In the genomic region with DNA sequence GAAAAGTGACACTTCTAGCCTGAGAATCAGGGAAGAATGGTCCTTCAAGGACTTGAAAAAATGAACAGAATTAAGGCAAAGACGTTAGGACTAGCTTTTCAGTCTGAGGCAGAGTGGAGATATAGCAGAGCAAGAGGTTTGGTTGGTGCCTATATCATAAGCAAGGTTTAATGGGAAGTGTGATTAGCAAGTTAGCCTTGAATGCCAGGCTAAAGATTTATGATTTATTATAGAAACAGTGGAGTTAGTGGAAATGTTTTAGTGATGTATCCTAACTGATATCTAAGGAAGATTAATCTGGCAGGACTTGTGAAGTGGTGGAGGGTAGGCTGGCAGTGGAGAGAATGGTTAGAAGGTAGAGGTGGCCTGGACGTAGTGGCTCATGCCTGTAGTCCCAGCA, we compare ENCODE assay signal across 14 cellular contexts. TPM values are rescaled to one million over a fixed set of nuclear protein-coding genes. Genes with fewer than 3 reads are reported as not detected.
DNase-seq lines count a peak whose midpoint lies in the region; ATAC-seq, FAIRE-seq and TF ChIP-seq lines count a peak whose summit lies in the region.
"Had no signal": no experiment of that assay in that cellular context is flagged by ENCODE, and none has a peak within 500 bp of the region (broad histone marks: within the 10 kb centered on the region; RNA-seq: fewer than 3 reads in every experiment).

No MANE protein-coding gene starts in this region.

- H2AK5ac ChIP-seq in IMR-90 (ENCODE audit: low read depth, low read length): peak overlapping the region; percentile 86

- H3K4ac ChIP-seq in IMR-90 (ENCODE audit: low read depth, low read length): peak overlapping the region; percentile 56; the same call in 1 of the 2 replicates

- peak overlapping the region; percentile 62 for H3K27ac Mint-ChIP-seq in chondrocyte (ENCODE audit: unreplicated experiment)

- TF ChIP-seq POLR2A in IMR-90 (IDR thresholded peaks at IDR 0.05; ENCODE audit: low read depth, low read length) (no peak), right lobe of liver (IDR thresholded peaks at IDR 0.05) (no peak)

- no peaks in the 10 kb centered on the region for H4K20me1 ChIP-seq in IMR-90 (ENCODE audit: insufficient read depth, low read length)

- peaks cover 16% of the 10 kb centered on the region for H3K9me1 ChIP-seq in IMR-90 (ENCODE audit: insufficient read depth, low read length)

- H3K9ac ChIP-seq in IMR-90 (ENCODE audit: low read depth, low read length) (no peak overlapping the region), skeletal muscle satellite cell (ENCODE audit: low read depth, low read length) (peak overlapping the region; percentile 47)

- in situ Hi-C loops in IMR-90 (cut with MboI; ENCODE audit: low sequenced_read_pairs): no loop called here

- H3K4me2 ChIP-seq in IMR-90 (ENCODE audit: low read depth, low read length): no peak overlapping the region
- H3K4me2 ChIP-seq in skeletal muscle satellite cell (ENCODE audit: low read length): no peak overlapping the region

- peak overlapping the region; percentile 91 for H2BK15ac ChIP-seq in IMR-90 (ENCODE audit: low read depth, low read length)

- H3K36me3 ChIP-seq in HEK293 (ENCODE audit: control insufficient read depth in 2 of 2, insufficient read depth in 1 of 2, low read length in 2 of 2): no peaks in the 10 kb centered on the region
- peaks cover 7% of the 10 kb centered on the region for H3K36me3 ChIP-seq in IMR-90 (ENCODE audit: control insufficient read depth, insufficient read depth, low read length)
- H3K36me3 ChIP-seq in skeletal muscle satellite cell (ENCODE audit: insufficient read depth, low read length): peaks cover 7% of the 10 kb centered on the region
- H3K36me3 ChIP-seq in small intestine (ENCODE audit: control insufficient read depth in 2 of 2, insufficient read depth in 2 of 2, low read length in 2 of 2): peaks cover 0 to 5% of the 10 kb centered on the region in 2 donors
- peaks cover 0 to 27% (median 4%) of the 10 kb centered on the region in 4 donors for H3K36me3 ChIP-seq in right lobe of liver

- dilution Hi-C loops in IMR-90 (cut with HindIII; ENCODE audit: low sequenced_read_pairs, unreplicated experiment): no loop called here

- H2AK9ac ChIP-seq in IMR-90 (replicated peaks; ENCODE audit: low read depth, low read length, poor library complexity): no peak overlapping the region

- peaks cover 2% of the 10 kb centered on the region for H3K36me3 Mint-ChIP-seq in chondrocyte (ENCODE audit: low read depth)

- no peak overlapping the region for H3K56ac ChIP-seq in IMR-90 (ENCODE audit: extremely low read depth, insufficient read depth, low read length)

- H4K5ac ChIP-seq in IMR-90 (ENCODE audit: low read depth, low read length): no peak overlapping the region; the same call in 1 of the 2 replicates

- H3K4me3 ChIP-seq in HEK293 (ENCODE audit: low read depth, low read length): no peak overlapping the region
- H3K4me3 ChIP-seq in IMR-90 (ENCODE audit: insufficient read depth, low read depth, low read length): no peak overlapping the region
- no peak overlapping the region for H3K4me3 ChIP-seq in skeletal muscle satellite cell (ENCODE audit: low read length)
- no peak overlapping the region for H3K4me3 ChIP-seq in small intestine (ENCODE audit: low read depth in 1 of 2, low read length in 2 of 2)
- H3K4me3 ChIP-seq in right lobe of liver: no peak overlapping the region
- H3K4me3 ChIP-seq: A549 had no signal

- H3K27me3 ChIP-seq in IMR-90 (ENCODE audit: control insufficient read depth, insufficient read depth, low read length): no peaks in the 10 kb centered on the region
- H3K27me3 ChIP-seq in skeletal muscle satellite cell (ENCODE audit: control insufficient read depth, insufficient read depth, low read length): no peaks in the 10 kb centered on the region
- H3K27me3 ChIP-seq in small intestine (ENCODE audit: control insufficient read depth in 2 of 2, insufficient read depth in 2 of 2, low read length in 2 of 2): no peaks in the 10 kb centered on the region
- H3K27me3 ChIP-seq in right lobe of liver: no peaks in the 10 kb centered on the region

- H3K79me1 ChIP-seq in IMR-90 (ENCODE audit: low read depth in 1 of 2, low read length in 2 of 2): peaks cover 6 to 12% of the 10 kb centered on the region in 2 experiments; a peak in 3 of 4 replicates

- BruUV-seq in IMR-90 (replicated peaks; lab: Mats Ljungman, UMichigan): no TSS peak

- no peak for FAIRE-seq in small intestine (lab: Jason Lieb, UNC)
- FAIRE-seq: A549 had no signal

- H3K27ac ChIP-seq in HEK293 (ENCODE audit: extremely low read depth, low read depth, low read length) (no peak overlapping the region), IMR-90 (ENCODE audit: insufficient read depth, low read length) (no peak overlapping the region), small intestine (ENCODE audit: low read depth in 1 of 2, low read length in 1 of 2) (no peak overlapping the region), right lobe of liver (no peak overlapping the region)
- H3K27ac ChIP-seq: A549 had no signal

- no peak overlapping the region for H2AFZ ChIP-seq in IMR-90 (replicated peaks; ENCODE audit: low read length, poor library complexity)

- peak overlapping the region; percentile 59; the same call in 1 of the 2 replicates for H3K23ac ChIP-seq in IMR-90 (ENCODE audit: low read depth, low read length)

- peaks cover 44% of the 10 kb centered on the region for H3K4me1 Mint-ChIP-seq in chondrocyte (ENCODE audit: low read depth)

- H3K4me3 Mint-ChIP-seq in chondrocyte (ENCODE audit: unreplicated experiment): no peak overlapping the region
- H3K4me3 Mint-ChIP-seq: CD14-positive monocyte; CD8-positive, alpha-beta memory T cell had no signal

- peaks cover 2% of the 10 kb centered on the region for H3K9me3 Mint-ChIP-seq in chondrocyte (ENCODE audit: low read depth)
- H3K9me3 Mint-ChIP-seq: CD14-positive monocyte; CD8-positive, alpha-beta memory T cell had no signal

- ATAC-seq in IMR-90 (ENCODE audit: low read depth): no peak
- ATAC-seq in right lobe of liver: no peak
- ATAC-seq: A549 had no signal

- POLR2A ChIA-PET in HEK293 (lab: Yijun Ruan, JAX): no interaction called here
- POLR2A ChIA-PET in IMR-90 (lab: Charles Lee; ENCODE audit: unreplicated experiment): no interaction called here

- H2BK5ac ChIP-seq in IMR-90 (ENCODE audit: low read depth, low read length, poor library complexity, severe bottlenecking): peak overlapping the region; percentile 95

- peak overlapping the region; percentile 21 to 36; a peak in 3 of 4 replicates for H4K8ac ChIP-seq in IMR-90 (ENCODE audit: low read depth in 2 of 2, low read length in 2 of 2)

- peak overlapping the region; percentile 54; the same call in 1 of the 2 replicates for H3K18ac ChIP-seq in IMR-90 (ENCODE audit: low read depth, low read length)

- H2BK120ac ChIP-seq in IMR-90 (ENCODE audit: low read depth, low read length): peak overlapping the region; percentile 77

- WGBS in IMR-90 (ENCODE audit: extremely low coverage in 2 of 2, insufficient read length in 1 of 2), 2 experiments: 67% methylated on average over 1 of the region's 2 CpGs; no CpG with 5 or more reads in 1 of the 2 experiments
- 86 to 89% (median 88%) methylated on average over 2 of the region's 2 CpGs for WGBS in small intestine, 3 donors
- 89% methylated on average over 2 of the region's 2 CpGs for WGBS in right lobe of liver (ENCODE audit: insufficient coverage, low coverage, low lambda C conversion rate, missing lambda C conversion rate)

- CTCF ChIA-PET in HEK293 (lab: Yijun Ruan, JAX): interaction anchor here (0.9 to 3.3 kb wide), 5 partner anchors 12 to 159 kb away, joined by 3 to 10 read pairs (median 3); no protein-coding TSS in a partner anchor
- CTCF ChIA-PET in IMR-90 (lab: Yijun Ruan, JAX): interaction anchor here (0.7 kb wide), 1 partner anchor 26 kb away, joined by 3 read pairs; no protein-coding TSS in a partner anchor

- TF ChIP-seq RAD21 in IMR-90 (IDR thresholded peaks at IDR 0.05; ENCODE audit: low read length): no peak

- H3K9me3 ChIP-seq in HEK293 (ENCODE audit: control insufficient read depth, insufficient read depth, low read depth, low read length): no peaks in the 10 kb centered on the region
- no peaks in the 10 kb centered on the region for H3K9me3 ChIP-seq in IMR-90 (ENCODE audit: control insufficient read depth, insufficient read depth, low read length)
- no peaks in the 10 kb centered on the region for H3K9me3 ChIP-seq in skeletal muscle satellite cell (replicated peaks; ENCODE audit: low read length)
- H3K9me3 ChIP-seq in small intestine (ENCODE audit: control insufficient read depth, low read depth): no peaks in the 10 kb centered on the region
- no peaks in the 10 kb centered on the region for H3K9me3 ChIP-seq in right lobe of liver
- H3K9me3 ChIP-seq: A549, Caco-2 had no signal

- DNase-seq in IMR-90 (no peak), chondrocyte (ENCODE audit: low spot score) (no peak), small intestine (no peak), putamen (ENCODE audit: low spot score) (no peak), right lobe of liver (no peak)
- DNase-seq: Caco-2; CD8-positive, alpha-beta memory T cell; DND-41; GDM1; HCEC 1CT had no signal

- peak overlapping the region; percentile 43 for H4K91ac ChIP-seq in IMR-90 (ENCODE audit: insufficient read depth, low read depth, low read length)

- TF ChIP-seq CTCF in HEK293 (tag by site-specific recombination; IDR thresholded peaks at IDR 0.05): no peak
- TF ChIP-seq CTCF in IMR-90 (conservative IDR thresholded peaks at IDR 0.05; ENCODE audit: low read depth, low read length): no peak
- TF ChIP-seq CTCF in chondrocyte (IDR thresholded peaks at IDR 0.05): no peak
- no peak for TF ChIP-seq CTCF in right lobe of liver (IDR thresholded peaks at IDR 0.05)

- intact Hi-C loops in IMR-90 (cut with micrococcal nuclease): no loop called here
- intact Hi-C loops in right lobe of liver (cut with DNase I): no loop called here

- peak overlapping the region; percentile 78 for H3K14ac ChIP-seq in IMR-90 (replicated peaks; ENCODE audit: low read depth, low read length)

- 0 out of 2 replicates have a peak, but pooled peaks cover 3% of the 10 kb centered on the region for H3K4me1 ChIP-seq in HEK293 (ENCODE audit: control insufficient read depth, insufficient read depth, low read length)
- peaks cover 10% of the 10 kb centered on the region; the same call in 1 of the 2 replicates for H3K4me1 ChIP-seq in IMR-90 (ENCODE audit: control insufficient read depth, insufficient read depth, low read length)
- H3K4me1 ChIP-seq in skeletal muscle satellite cell (ENCODE audit: control insufficient read depth, insufficient read depth, low read length): peaks cover 35% of the 10 kb centered on the region
- no peaks in the 10 kb centered on the region for H3K4me1 ChIP-seq in small intestine (ENCODE audit: control insufficient read depth in 2 of 2, insufficient read depth in 1 of 2, low read depth in 1 of 2, low read length in 1 of 2)
- no peaks in the 10 kb centered on the region for H3K4me1 ChIP-seq in right lobe of liver
- H3K4me1 ChIP-seq: Caco-2 had no signal

- no peaks in the 10 kb centered on the region for H3K27me3 Mint-ChIP-seq in chondrocyte (ENCODE audit: low read depth)
- H3K27me3 Mint-ChIP-seq: CD8-positive, alpha-beta memory T cell had no signal

- peak overlapping the region; percentile 89 for H2BK20ac ChIP-seq in IMR-90 (ENCODE audit: low read depth, low read length)

RNA-seq across cellular contexts. Expression of a gene that starts 7.0 kb away (rescaled TPM):
- 18.1 and 21.7 TPM in 2 replicates for total RNA-seq in IMR-90 (2012; rRNA removed)
- polyA plus RNA-seq in IMR-90 (2012; rRNA removed): 30.9 and 32.8 TPM in 2 replicates
- 15.5 and 22.9 TPM in 2 replicates for polyA plus RNA-seq in IMR-90 (2012; cell fraction: cytosol; rRNA removed)
- 5.8 and 23.9 TPM in 2 replicates for polyA plus RNA-seq in IMR-90 (2012; cell fraction: nucleus; rRNA removed; ENCODE audit: low replicate concordance)
- total RNA-seq in chondrocyte: 7.9 to 31.3 TPM (median 8.4 TPM) in 3 replicates
- total RNA-seq in skeletal muscle satellite cell (2012; rRNA removed): 0.51 and 0.66 TPM in 2 replicates
- polyA plus RNA-seq in small intestine: under 1 TPM in 1 of 3 donors, not detected in 2; 0.73 TPM
- 1 to 10 TPM in 3 of 6 experiments, under 1 TPM in 2, not detected in 1; 0.09 to 2.1 (median 1.6) TPM for total RNA-seq in right lobe of liver
- total RNA-seq: Caco-2 had no signal
